In the genomic region with DNA sequence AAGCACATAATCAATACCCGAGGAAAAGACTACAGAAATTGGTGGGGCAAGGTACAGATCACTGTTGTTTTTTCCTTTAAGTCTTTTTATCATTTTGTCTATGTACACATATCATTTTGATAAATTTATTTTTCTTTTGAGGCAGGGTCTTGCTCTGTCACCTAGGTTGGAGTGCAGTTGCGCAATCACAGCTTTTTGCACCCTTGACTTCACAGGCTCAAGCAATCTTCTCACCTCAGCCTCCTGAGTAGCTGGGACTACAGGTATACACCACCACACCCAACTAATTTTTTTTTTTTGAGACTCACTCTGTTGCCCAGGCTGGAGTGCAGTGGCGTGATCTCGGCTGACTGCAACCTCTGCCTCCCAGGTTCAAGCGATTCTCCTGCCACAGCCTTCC, we compare ENCODE assay signal across 7 cellular contexts. TPM values are rescaled to one million over a fixed set of nuclear protein-coding genes. Genes with fewer than 3 reads are reported as not detected.
DNase-seq lines count a peak whose midpoint lies in the region; ATAC-seq, FAIRE-seq and TF ChIP-seq lines count a peak whose summit lies in the region.
"Not testable (repeated sequence)": the region's sequence is repeated elsewhere in the genome, so short reads cannot be mapped to it uniquely, and the experiment has no call there.

No MANE protein-coding gene starts in this region.

- ATAC-seq in A549; HCT116; IMR-90 (ENCODE audit: low read depth); K562; HepG2: not testable (repeated sequence)

- H3K4ac ChIP-seq in IMR-90 (ENCODE audit: low read depth, low read length); H1 (replicated peaks; ENCODE audit: insufficient read length, low read depth, low read length): not testable (repeated sequence)

- dilution Hi-C loops in IMR-90 (cut with HindIII; ENCODE audit: low sequenced_read_pairs, unreplicated experiment) = not testable (repeated sequence)

- not testable (repeated sequence) for H4K20me1 ChIP-seq in HCT116 (ENCODE audit: insufficient read depth); IMR-90 (ENCODE audit: insufficient read depth, low read length); K562 (replicated peaks; ENCODE audit: control insufficient read depth, insufficient read depth, low read length); H1 (replicated peaks in 1 of 2; ENCODE audit: control insufficient read depth in 1 of 2, insufficient read depth in 2 of 2, low read length in 2 of 2); HepG2 (ENCODE audit: insufficient read depth, low read length)

- H4K8ac ChIP-seq in IMR-90 (ENCODE audit: low read depth in 2 of 2, low read length in 2 of 2); H1 (ENCODE audit: extremely low read depth, insufficient read depth, low read length): not testable (repeated sequence)

- H3K4me1 ChIP-seq in A549; HCT116 (ENCODE audit: control insufficient read depth in 1 of 2, insufficient read depth in 2 of 2, low read length in 2 of 2); IMR-90 (ENCODE audit: control insufficient read depth, insufficient read depth, low read length); K562 (replicated peaks in 1 of 2; ENCODE audit: control insufficient read depth in 2 of 2, insufficient read depth in 2 of 2, low read length in 2 of 2); H1 (replicated peaks in 1 of 4; ENCODE audit: control insufficient read depth in 3 of 4, insufficient read depth in 4 of 4, low read length in 3 of 4): not testable (repeated sequence)
- peaks cover 17% of the 10 kb centered on the region for H3K4me1 ChIP-seq in HepG2 (ENCODE audit: insufficient read depth, low read length)

- H3K4me2 ChIP-seq in A549; HCT116 (ENCODE audit: low read length); IMR-90 (ENCODE audit: low read depth, low read length); K562 (ENCODE audit: insufficient read depth, low read length); H1 (ENCODE audit: insufficient read depth in 1 of 2, low read depth in 2 of 2, low read length in 2 of 2); HepG2 (ENCODE audit: low read depth, low read length): not testable (repeated sequence)

- H2BK120ac ChIP-seq in IMR-90 (ENCODE audit: low read depth, low read length); H1 (replicated peaks; ENCODE audit: low read depth, low read length): not testable (repeated sequence)

- intact Hi-C loops in HCT116 (cut with micrococcal nuclease); IMR-90 (cut with micrococcal nuclease); K562 (cut with micrococcal nuclease): not testable (repeated sequence)
- intact Hi-C loops in HepG2 (cut with micrococcal nuclease; ENCODE audit: unreplicated experiment) = loop anchor here (5.0 kb wide), 1 partner anchor 50 kb away; no protein-coding TSS in a partner anchor

- H2AK9ac ChIP-seq in IMR-90 (replicated peaks; ENCODE audit: low read depth, low read length, poor library complexity) = not testable (repeated sequence)

- not testable (repeated sequence) for FAIRE-seq in A549 (lab: Jason Lieb, UNC); K562 (lab: Jason Lieb, UNC); H1 (lab: Jason Lieb, UNC); HepG2 (lab: Jason Lieb, UNC)

- H4K5ac ChIP-seq in IMR-90 (ENCODE audit: low read depth, low read length); H1 (ENCODE audit: insufficient read length, low read depth, low read length): not testable (repeated sequence)

- H3K9me3 ChIP-seq in A549; HCT116 (ENCODE audit: control insufficient read depth in 1 of 2, insufficient read depth in 1 of 2, low read depth in 1 of 2, low read length in 2 of 2); IMR-90 (ENCODE audit: control insufficient read depth, insufficient read depth, low read length); K562 (replicated peaks; ENCODE audit: control insufficient read depth, insufficient read depth, low read depth, low read length); H1 (ENCODE audit: insufficient read depth in 2 of 2, low read depth in 1 of 2, low read length in 1 of 2); HepG2 (ENCODE audit: low read length): not testable (repeated sequence)

- H2BK15ac ChIP-seq in IMR-90 (ENCODE audit: low read depth, low read length); H1 (ENCODE audit: low read length): not testable (repeated sequence)

- not testable (repeated sequence) for H4K91ac ChIP-seq in IMR-90 (ENCODE audit: insufficient read depth, low read depth, low read length); H1 (replicated peaks; ENCODE audit: insufficient read length, low read length)

- H2AK5ac ChIP-seq in IMR-90 (ENCODE audit: low read depth, low read length); H1 (ENCODE audit: low read depth, low read length): not testable (repeated sequence)

- not testable (repeated sequence) for TF ChIP-seq EP300 in A549 (IDR thresholded peaks at IDR 0.05); Ishikawa (IDR thresholded peaks at IDR 0.05; ENCODE audit: borderline replicate concordance); K562 (IDR thresholded peaks at IDR 0.05; ENCODE audit: low read length); H1 (IDR thresholded peaks at IDR 0.05; ENCODE audit: borderline replicate concordance in 1 of 2, low read depth in 2 of 2, low read length in 2 of 2); HepG2 (IDR thresholded peaks at IDR 0.05; ENCODE audit: low read depth in 2 of 2, low read length in 2 of 2); HepG2 (CRISPR knock-in tag; IDR thresholded peaks at IDR 0.05; ENCODE audit: borderline replicate concordance)

- not testable (repeated sequence) for H3K23ac ChIP-seq in IMR-90 (ENCODE audit: low read depth, low read length); H1 (ENCODE audit: insufficient read length)

- H2AFZ ChIP-seq in HCT116 (ENCODE audit: low read depth, low read length, poor library complexity, severe bottlenecking); IMR-90 (replicated peaks; ENCODE audit: low read length, poor library complexity); K562 (ENCODE audit: low read depth, low read length); H1 (ENCODE audit: low read length); HepG2 (ENCODE audit: low read length): not testable (repeated sequence)

- 99% methylated on average over 5 of the region's 5 CpGs for WGBS in A549 (ENCODE audit: missing lambda C conversion rate)
- WGBS in IMR-90 (ENCODE audit: extremely low coverage in 2 of 2, insufficient read length in 1 of 2), 2 experiments = no CpG with 5 or more reads among the region's 5 CpGs
- 96% methylated on average over 5 of the region's 5 CpGs for WGBS in K562 (ENCODE audit: insufficient coverage, low coverage, missing lambda C conversion rate)
- WGBS in H1 (ENCODE audit: extremely low coverage in 1 of 2, insufficient coverage in 1 of 2, insufficient read length in 1 of 2, insufficient replicate concordance in 2 of 2, low coverage in 1 of 2, low lambda C conversion rate in 2 of 2, missing lambda C conversion rate in 1 of 2), 2 experiments = 99% methylated on average over 5 of the region's 5 CpGs; no CpG with 5 or more reads in 1 of the 2 experiments
- 98% methylated on average over 5 of the region's 5 CpGs for WGBS in HepG2 (ENCODE audit: low lambda C conversion rate)

- H3K79me2 ChIP-seq in HCT116 (ENCODE audit: insufficient read depth, low read length) (peaks cover 77% of the 10 kb centered on the region), K562 (ENCODE audit: control insufficient read depth, insufficient read depth, low read length) (peaks cover 34% of the 10 kb centered on the region; the same call in 2 of the 3 replicates), H1 (ENCODE audit: control insufficient read depth in 1 of 2, insufficient read depth in 2 of 2, low read length in 2 of 2) (peaks cover 0 to 29% of the 10 kb centered on the region in 2 experiments; a peak in 2 of 4 replicates)
- not testable (repeated sequence) for H3K79me2 ChIP-seq in HepG2 (ENCODE audit: insufficient read depth, low read length)

- not testable (repeated sequence) for H3K14ac ChIP-seq in IMR-90 (replicated peaks; ENCODE audit: low read depth, low read length); H1 (ENCODE audit: insufficient read length)

- H3K27me3 ChIP-seq in HCT116 (ENCODE audit: insufficient read depth, low read length); IMR-90 (ENCODE audit: control insufficient read depth, insufficient read depth, low read length); K562 (ENCODE audit: control insufficient read depth in 2 of 2, insufficient read depth in 2 of 2, low read length in 2 of 2); H1 (replicated peaks in 1 of 4; ENCODE audit: control insufficient read depth in 3 of 4, extremely low read depth in 1 of 4, insufficient read depth in 3 of 4, low read length in 3 of 4); HepG2 (ENCODE audit: control insufficient read depth in 1 of 2, insufficient read depth in 2 of 2, low read length in 2 of 2): not testable (repeated sequence)

- in situ Hi-C loops in IMR-90 (cut with MboI; ENCODE audit: low sequenced_read_pairs); K562 (cut with MboI); HepG2 (cut with HindIII; ENCODE audit: extremely low pct_ligation_motif_present, low pct_unique_long_range_greater_than_20kb): not testable (repeated sequence)

- H3K18ac ChIP-seq in IMR-90 (ENCODE audit: low read depth, low read length); H1 (ENCODE audit: extremely low read depth, low read length): not testable (repeated sequence)

- H3K23me2 ChIP-seq in H1 (ENCODE audit: low read depth, low read length) = not testable (repeated sequence)

- not testable (repeated sequence) for TF ChIP-seq RAD21 in A549 (conservative IDR thresholded peaks at IDR 0.05 in 1 of 2, IDR thresholded peaks at IDR 0.05 in 1 of 2); HCT116 (IDR thresholded peaks at IDR 0.05; ENCODE audit: low read depth); IMR-90 (IDR thresholded peaks at IDR 0.05; ENCODE audit: low read length); Ishikawa (IDR thresholded peaks at IDR 0.05; ENCODE audit: low read depth); K562 (CRISPR knock-in tag; conservative IDR thresholded peaks at IDR 0.05 in 1 of 2, IDR thresholded peaks at IDR 0.05 in 1 of 2); H1 (IDR thresholded peaks at IDR 0.05 in 1 of 2, conservative IDR thresholded peaks at IDR 0.05 in 1 of 2; ENCODE audit: low read depth in 2 of 2, low read length in 2 of 2); HepG2 (CRISPR knock-in tag; IDR thresholded peaks at IDR 0.05)

- not testable (repeated sequence) for DNase-seq in A549 (ENCODE audit: low read depth in 1 of 2, low spot score in 1 of 2); HCT116 (ENCODE audit: low read depth, low spot score); IMR-90; K562 (ENCODE audit: extremely low read depth in 1 of 4, low spot score in 3 of 4); H1 (ENCODE audit: low read depth in 1 of 2, low spot score in 2 of 2); HepG2 (ENCODE audit: low spot score)

- RAD21 ChIA-PET in HCT116 (lab: Charles Lee; ENCODE audit: low non-redundant PET in 1 of 2, low total read pairs in 2 of 2, uncharacterized antibody in 2 of 2, unreplicated experiment in 2 of 2) = not testable (repeated sequence)

- POLR2A ChIA-PET in A549 (lab: Yijun Ruan, JAX); HCT116 (lab: Charles Lee); IMR-90 (lab: Charles Lee; ENCODE audit: unreplicated experiment); K562 (lab: Yijun Ruan, JAX); H1 (lab: Charles Lee; ENCODE audit: partially characterized antibody); HepG2 (lab: Yijun Ruan, JAX): not testable (repeated sequence)

- not testable (repeated sequence) for H3K9me2 ChIP-seq in HCT116 (ENCODE audit: insufficient read depth)

- not testable (repeated sequence) for TF ChIP-seq POLR2A in A549 (IDR thresholded peaks at IDR 0.05; ENCODE audit: low read length); HCT116 (IDR thresholded peaks at IDR 0.05; ENCODE audit: borderline replicate concordance, extremely low read depth, insufficient read depth, insufficient read length); IMR-90 (IDR thresholded peaks at IDR 0.05; ENCODE audit: low read depth, low read length); K562 (conservative IDR thresholded peaks at IDR 0.05); H1 (IDR thresholded peaks at IDR 0.05; ENCODE audit: control extremely low read depth in 1 of 2, low read depth in 2 of 2, low read length in 2 of 2); HepG2 (IDR thresholded peaks at IDR 0.05; ENCODE audit: insufficient read depth in 1 of 2, low read depth in 2 of 2, low read length in 2 of 2)

- H3K9me1 ChIP-seq in IMR-90 (ENCODE audit: insufficient read depth, low read length); K562 (ENCODE audit: control insufficient read depth, insufficient read depth, low read length): not testable (repeated sequence)

- CTCF ChIA-PET in A549 (lab: Yijun Ruan, JAX); HCT116 (lab: Charles Lee); IMR-90 (lab: Yijun Ruan, JAX); K562 (lab: Yijun Ruan, JAX; ENCODE audit: low intra/inter-chr PET ratio); HepG2 (lab: Yijun Ruan, JAX; ENCODE audit: low intra/inter-chr PET ratio, low total read pairs): not testable (repeated sequence)
- CTCF ChIA-PET in H1 (lab: Charles Lee; ENCODE audit: partially characterized antibody) = interaction anchor here (1.8 kb wide), 1 partner anchor 204 kb away, joined by 4 read pairs; no protein-coding TSS in a partner anchor

- H3K27ac ChIP-seq in A549; HCT116 (ENCODE audit: low read depth, low read length); IMR-90 (ENCODE audit: insufficient read depth, low read length); K562 (ENCODE audit: extremely low read depth, low read depth, low read length); H1 (ENCODE audit: low read depth, low read length); HepG2 (ENCODE audit: extremely low read length, insufficient read depth, low read length): not testable (repeated sequence)

- H2BK12ac ChIP-seq in H1 (ENCODE audit: low read depth, low read length) = not testable (repeated sequence)

- H2BK5ac ChIP-seq in IMR-90 (ENCODE audit: low read depth, low read length, poor library complexity, severe bottlenecking); H1 (ENCODE audit: low read depth, low read length): not testable (repeated sequence)

- not testable (repeated sequence) for H3K56ac ChIP-seq in IMR-90 (ENCODE audit: extremely low read depth, insufficient read depth, low read length); H1 (replicated peaks; ENCODE audit: insufficient read length, low read depth, low read length)

- H2BK20ac ChIP-seq in IMR-90 (ENCODE audit: low read depth, low read length); H1 (ENCODE audit: low read length): not testable (repeated sequence)

- TF ChIP-seq CTCF in A549 (IDR thresholded peaks at IDR 0.05); HCT116 (IDR thresholded peaks at IDR 0.05 in 2 of 3, conservative IDR thresholded peaks at IDR 0.05 in 1 of 3; ENCODE audit: borderline replicate concordance in 1 of 3, insufficient read depth in 1 of 3, low read depth in 2 of 3, low read length in 2 of 3); IMR-90 (conservative IDR thresholded peaks at IDR 0.05; ENCODE audit: low read depth, low read length); K562 (IDR thresholded peaks at IDR 0.05 in 2 of 3, conservative IDR thresholded peaks at IDR 0.05 in 1 of 3; ENCODE audit: insufficient read depth in 2 of 3, low read depth in 1 of 3, low read length in 3 of 3); H1 (IDR thresholded peaks at IDR 0.05; ENCODE audit: control extremely low read depth in 1 of 3, insufficient read depth in 1 of 3, low read depth in 1 of 3, low read length in 3 of 3); HepG2 (CRISPR knock-in tag; IDR thresholded peaks at IDR 0.05): not testable (repeated sequence)

- not testable (repeated sequence) for BruUV-seq in HCT116 (replicated peaks; lab: Mats Ljungman, UMichigan); IMR-90 (replicated peaks; lab: Mats Ljungman, UMichigan); K562 (replicated peaks; lab: Mats Ljungman, UMichigan); HepG2 (replicated peaks; lab: Mats Ljungman, UMichigan)

- not testable (repeated sequence) for H3K36me3 ChIP-seq in HCT116 (ENCODE audit: control insufficient read depth in 1 of 2, insufficient read depth in 2 of 2, low read length in 2 of 2)
- H3K36me3 ChIP-seq in IMR-90 (ENCODE audit: control insufficient read depth, insufficient read depth, low read length) (peaks cover 19% of the 10 kb centered on the region), K562 (ENCODE audit: control insufficient read depth, insufficient read depth, low read length) (peaks cover 63% of the 10 kb centered on the region), H1 (ENCODE audit: control insufficient read depth in 2 of 4, insufficient read depth in 4 of 4, low read length in 3 of 4) (peaks cover 2 to 42% (median 13%) of the 10 kb centered on the region in 4 experiments; a peak in 7 of 8 replicates), HepG2 (replicated peaks in 1 of 2; ENCODE audit: control insufficient read depth in 1 of 2, insufficient read depth in 2 of 2, low read length in 2 of 2) (peaks cover 0 to 40% of the 10 kb centered on the region in 2 experiments; a peak in 2 of 5 replicates)

- peaks cover 19 to 34% of the 10 kb centered on the region in 2 experiments for H3K79me1 ChIP-seq in IMR-90 (ENCODE audit: low read depth in 1 of 2, low read length in 2 of 2)
- H3K79me1 ChIP-seq in H1 (ENCODE audit: low read depth, low read length) = not testable (repeated sequence)

- H3K9ac ChIP-seq in HCT116 (ENCODE audit: low read length); IMR-90 (ENCODE audit: low read depth, low read length); K562 (ENCODE audit: insufficient read depth in 1 of 2, low read depth in 2 of 2, low read length in 2 of 2); H1 (replicated peaks in 1 of 4; ENCODE audit: extremely low read depth in 1 of 4, low read depth in 3 of 4, low read length in 3 of 4); HepG2 (ENCODE audit: insufficient read depth, low read depth, low read length): not testable (repeated sequence)

- not testable (repeated sequence) for H3K4me3 ChIP-seq in A549; HCT116 (replicated peaks in 1 of 2; ENCODE audit: low read depth in 1 of 2, low read length in 2 of 2); IMR-90 (ENCODE audit: insufficient read depth, low read depth, low read length); K562; H1 (ENCODE audit: extremely low read depth in 1 of 4, insufficient read depth in 2 of 4, low read depth in 3 of 4, low read length in 4 of 4); HepG2 (replicated peaks in 1 of 3; ENCODE audit: insufficient read depth in 1 of 3, low read depth in 2 of 3, low read length in 3 of 3)

RNA-seq across cellular contexts. Expression of a gene that starts 15.9 kb away (rescaled TPM):
- polyA plus RNA-seq in A549 (2011; rRNA removed) = 41.8 and 58.8 TPM in 2 replicates
- polyA plus RNA-seq in A549 (2012; cell fraction: cytosol; rRNA removed) = 8.9 and 10.4 TPM in 2 replicates
- 9.2 and 15.3 TPM in 2 replicates for polyA plus RNA-seq in A549 (2012; cell fraction: nucleus; rRNA removed)
- polyA plus RNA-seq in A549 (2017; fragmentation: RNase III; extraction: RNeasy Plus Mini Kit Qiagen cat#74134 plus additional on column Dnase treatment) = 12.0 to 12.4 TPM (median 12.2 TPM) in 3 replicates
- polyA minus RNA-seq in A549 (2011; rRNA and poly(A)+ RNA removed) = 41.0 and 45.4 TPM in 2 replicates
- total RNA-seq in HCT116 (2021; ENCODE audit: unreplicated experiment) = 30.4 TPM
- 8.3 and 13.0 TPM in 2 replicates for polyA plus RNA-seq in HCT116 (2012)
- 50.0 and 54.3 TPM in 2 replicates for total RNA-seq in IMR-90 (2012; rRNA removed)
- 17.7 and 21.8 TPM in 2 replicates for polyA plus RNA-seq in IMR-90 (2012; rRNA removed)
- 6.2 and 8.9 TPM in 2 replicates for polyA plus RNA-seq in IMR-90 (2012; cell fraction: cytosol; rRNA removed)
- polyA plus RNA-seq in IMR-90 (2012; cell fraction: nucleus; rRNA removed; ENCODE audit: low replicate concordance) = 10.7 and 48.5 TPM in 2 replicates
- 99.2 and 180 TPM in 2 replicates for total RNA-seq in K562 (2011; cell fraction: chromatin; rRNA removed; ENCODE audit: low replicate concordance)
- total RNA-seq in K562 (2011; cell fraction: nucleolus; rRNA removed) = 35.4 and 45.1 TPM in 2 replicates
- 83.7 and 87.3 TPM in 2 replicates for total RNA-seq in K562 (2011; cell fraction: nucleoplasm; rRNA removed)
- 28.0 and 28.8 TPM in 2 replicates for total RNA-seq in K562 (2014; rRNA removed)
- total RNA-seq in K562 (2014; rRNA removed; fragmentation: Illumina TruSeq; extraction: Trizol) = 49.2 and 58.0 TPM in 2 replicates
- total RNA-seq in K562 (2015; rRNA removed; fragmentation: Illumina TruSeq; extraction: Trizol) = 56.7 and 62.5 TPM in 2 replicates
- 44.6 and 52.4 TPM in 2 replicates for total RNA-seq in K562 (2021)
- polyA plus RNA-seq in K562 (2011; rRNA removed) = 111 and 115 TPM in 2 replicates
- polyA plus RNA-seq in K562 (2011; cell fraction: cytosol; rRNA removed) = 37.7 and 70.5 TPM in 2 replicates
- 148 and 192 TPM in 2 replicates for polyA plus RNA-seq in K562 (2011; cell fraction: nucleus; rRNA removed)
- 20.5 and 27.4 TPM in 2 replicates for polyA plus RNA-seq in K562 (2012)
- 30.8 and 31.0 TPM in 2 replicates for polyA plus RNA-seq in K562 (2014; fragmentation: Illumina TruSeq; extraction: Trizol)
- polyA plus RNA-seq in K562 (2014; fragmentation: Nextera tagmentation; extraction: Ambion mirVana) = 10 to 100 TPM; 20.1 to 23.4 TPM
- 35.6 and 51.2 TPM in 2 replicates for polyA plus RNA-seq in K562 (2014; rRNA removed)
- polyA minus RNA-seq in K562 (2011; rRNA and poly(A)+ RNA removed) = 151 and 174 TPM in 2 replicates
- 24.9 and 37.6 TPM in 2 replicates for polyA minus RNA-seq in K562 (2011; cell fraction: cytosol; rRNA and poly(A)+ RNA removed)
- polyA minus RNA-seq in K562 (2011; cell fraction: nucleus; rRNA and poly(A)+ RNA removed) = 34.6 and 61.4 TPM in 2 replicates
- total RNA-seq in H1 (2021; fragmentation: NEBNext Ultra II Directional; extraction: Animal tissue kit (Norgen Biotek cat#: 25700)) = 43.6 and 49.9 TPM in 2 replicates
- polyA plus RNA-seq in H1 (2011; rRNA removed) = 28.9 and 56.5 TPM in 2 replicates
- 50.4 TPM for polyA plus RNA-seq in H1 (2011; cell fraction: cytosol; rRNA removed)
- polyA plus RNA-seq in H1 (2011; cell fraction: nucleus; rRNA removed) = 56.8 TPM
- 20.5 to 36.5 TPM (median 21.0 TPM) in 4 replicates for polyA plus RNA-seq in H1 (2012, experiment 1 of 2)
- polyA plus RNA-seq in H1 (2012, experiment 2 of 2) = 2.3 TPM
- polyA plus RNA-seq in H1 (2013, experiment 1 of 2) = 24.7 TPM
- 26.8 TPM for polyA plus RNA-seq in H1 (2013, experiment 2 of 2)
- 134 and 197 TPM in 2 replicates for polyA minus RNA-seq in H1 (2011; rRNA and poly(A)+ RNA removed)
- 31.2 TPM for polyA minus RNA-seq in H1 (2011; cell fraction: cytosol; rRNA and poly(A)+ RNA removed)
- polyA minus RNA-seq in H1 (2011; cell fraction: nucleus; rRNA and poly(A)+ RNA removed) = 71.4 TPM
- total RNA-seq in HepG2 (2016; rRNA removed; fragmentation: Illumina TruSeq; extraction: Trizol) = 34.6 and 45.0 TPM in 2 replicates
- total RNA-seq in HepG2 (2016; cell fraction: cytosol; rRNA removed; fragmentation: Illumina TruSeq; extraction: Trizol; ENCODE audit: low read depth) = 8.7 and 10.0 TPM in 2 replicates
- total RNA-seq in HepG2 (2016; cell fraction: insoluble cytoplasmic fraction; rRNA removed; fragmentation: Illumina TruSeq; extraction: Trizol) = 31.8 and 46.7 TPM in 2 replicates
- total RNA-seq in HepG2 (2016; cell fraction: membrane; rRNA removed; fragmentation: Illumina TruSeq; extraction: Trizol) = 13.8 and 16.5 TPM in 2 replicates
- total RNA-seq in HepG2 (2016; cell fraction: nucleus; rRNA removed; fragmentation: Illumina TruSeq; extraction: Trizol) = 35.1 and 38.8 TPM in 2 replicates
- polyA plus RNA-seq in HepG2 (2011; rRNA removed) = 38.8 and 50.8 TPM in 2 replicates
- polyA plus RNA-seq in HepG2 (2011; cell fraction: cytosol; rRNA removed) = 17.0 and 26.8 TPM in 2 replicates
- polyA plus RNA-seq in HepG2 (2011; cell fraction: nucleus; rRNA removed) = 35.2 and 47.9 TPM in 2 replicates
- 16.7 and 19.4 TPM in 2 replicates for polyA plus RNA-seq in HepG2 (2012)
- polyA plus RNA-seq in HepG2 (2016; cell fraction: cytosol; fragmentation: Illumina TruSeq; extraction: Trizol; ENCODE audit: low read depth) = 0.72 and 1.8 TPM in 2 replicates
- 23.4 and 25.5 TPM in 2 replicates for polyA plus RNA-seq in HepG2 (2016; cell fraction: insoluble cytoplasmic fraction; fragmentation: Illumina TruSeq; extraction: Trizol; ENCODE audit: low read depth)
- 3.3 and 3.4 TPM in 2 replicates for polyA plus RNA-seq in HepG2 (2016; cell fraction: membrane; fragmentation: Illumina TruSeq; extraction: Trizol; ENCODE audit: low read depth)
- 42.0 and 43.4 TPM in 2 replicates for polyA plus RNA-seq in HepG2 (2016; cell fraction: nucleus; fragmentation: Illumina TruSeq; extraction: Trizol; ENCODE audit: insufficient read depth, low read depth)
- 50.6 and 78.7 TPM in 2 replicates for polyA minus RNA-seq in HepG2 (2011; rRNA and poly(A)+ RNA removed; ENCODE audit: low replicate concordance)
- polyA minus RNA-seq in HepG2 (2011; cell fraction: cytosol; rRNA and poly(A)+ RNA removed) = 19.3 and 20.6 TPM in 2 replicates
- polyA minus RNA-seq in HepG2 (2011; cell fraction: nucleus; rRNA and poly(A)+ RNA removed) = 71.1 and 78.2 TPM in 2 replicates
